ENCODE assay signal across 1 cellular context in genomic region chr18:8977166-8977565, GRCh38.
TF ChIP-seq lines count a peak whose summit lies in the region.

No MANE protein-coding gene starts in this region.

TF ChIP-seq in GM23338, 12 proteins besides CTCF, POLR2A, EP300 and RAD21:
- peak; percentile 12; the same call in 1 of the 2 replicates for TF ChIP-seq ZNF462 (CRISPR knock-in tag; IDR thresholded peaks at IDR 0.05)
- TF ChIP-seq REST (IDR thresholded peaks at IDR 0.05; ENCODE audit: unreplicated experiment), result no peak
- no peak for TF ChIP-seq STAT1 (IDR thresholded peaks at IDR 0.05; ENCODE audit: unreplicated experiment)
- no peak for TF ChIP-seq EZH2 (IDR thresholded peaks at IDR 0.05; ENCODE audit: low read depth, unreplicated experiment)
